Comparison of ENCODE assay signal across 16 cellular contexts in genomic region chr1:33635336-33636012, GRCh38.
DNase-seq lines count a peak whose midpoint lies in the region; ATAC-seq and TF ChIP-seq lines count a peak whose summit lies in the region.
"Had no signal": no experiment of that assay in that cellular context is flagged by ENCODE, and none has a peak within 500 bp of the region (broad histone marks: within the 10 kb centered on the region; RNA-seq: fewer than 3 reads in every experiment).

No MANE protein-coding gene starts in this region.

- H3K27me3 Mint-ChIP-seq in osteocyte (ENCODE audit: unreplicated experiment) = peaks cover 15% of the 10 kb centered on the region

- no peaks in the 10 kb centered on the region for H3K9me3 Mint-ChIP-seq in osteocyte (ENCODE audit: unreplicated experiment)
- H3K9me3 Mint-ChIP-seq: CD14-positive monocyte had no signal

- H3K27me3 ChIP-seq in H7 (ENCODE audit: control insufficient read depth, insufficient read depth, low read length) = peaks cover 12% of the 10 kb centered on the region
- peaks cover 15% of the 10 kb centered on the region for H3K27me3 ChIP-seq in NT2/D1 (ENCODE audit: insufficient read depth, insufficient read length)
- H3K27me3 ChIP-seq: MG63 had no signal

- no peak overlapping the region for H3K27ac Mint-ChIP-seq in osteocyte (ENCODE audit: unreplicated experiment)
- H3K27ac Mint-ChIP-seq: B cell, CD14-positive monocyte had no signal

- H3K4me3 ChIP-seq in H7 (ENCODE audit: insufficient read depth, low read depth, low read length) = no peak overlapping the region
- no peak overlapping the region for H3K4me3 ChIP-seq in NT2/D1 (ENCODE audit: insufficient read length, low read depth)
- H3K4me3 ChIP-seq: K562, MG63, SK-N-MC had no signal

- H3K9me3 ChIP-seq in NT2/D1 (ENCODE audit: insufficient read depth, low read length) = peaks cover 11% of the 10 kb centered on the region; the same call in 1 of the 2 replicates
- H3K9me3 ChIP-seq: MG63 had no signal

- no peak for ATAC-seq in GM21825 (IDR thresholded peaks at IDR 0.05; ENCODE audit: unreplicated experiment)

- no peak for TF ChIP-seq CTCF in osteocyte (IDR thresholded peaks at IDR 0.05)

- no peaks in the 10 kb centered on the region for H3K4me1 Mint-ChIP-seq in osteocyte (ENCODE audit: unreplicated experiment)
- H3K4me1 Mint-ChIP-seq: B cell had no signal

- H3K36me3 ChIP-seq in H7 (replicated peaks; ENCODE audit: control insufficient read depth, insufficient read depth, low read length) (no peaks in the 10 kb centered on the region), NT2/D1 (ENCODE audit: insufficient read depth, insufficient read length, low read length) (no peaks in the 10 kb centered on the region)
- H3K36me3 ChIP-seq: MG63 had no signal

- H3K9ac ChIP-seq in NT2/D1 (ENCODE audit: insufficient read length, low read depth) = no peak overlapping the region

- no peaks in the 10 kb centered on the region for H3K36me3 Mint-ChIP-seq in osteocyte (ENCODE audit: unreplicated experiment)
- H3K36me3 Mint-ChIP-seq: CD14-positive monocyte had no signal

- H3K4me3 Mint-ChIP-seq in osteocyte (ENCODE audit: unreplicated experiment) = no peak overlapping the region
- H3K4me3 Mint-ChIP-seq: B cell had no signal

- H3K4me1 ChIP-seq in NT2/D1 (ENCODE audit: insufficient read depth, insufficient read length) = peaks cover 10% of the 10 kb centered on the region

- peak; percentile 77 for DNase-seq in H7
- DNase-seq in NT2/D1 (ENCODE audit: low read depth, low spot score) = peak; percentile 60
- peak; percentile 41 for DNase-seq in iPS-NIHi11 (ENCODE audit: low spot score)
- peak; percentile 76 for DNase-seq in osteocyte (ENCODE audit: extremely low spot score, unreplicated experiment)
- no peak for DNase-seq in NCI-H1417 (lab: John Stamatoyannopoulos, UW)
- no peak for DNase-seq in NCI-H510A (lab: John Stamatoyannopoulos, UW)
- DNase-seq: NCI-H1417 treated with DMSO at 0.1 percent for 48 hours, NCI-H187, NCI-H526 treated with DMSO at 0.1 percent for 48 hours, SW 1271 had no signal

Comparison
In these comparisons a context has a peak if more than half of its experiments do, and no peak if none do; other contexts are left out.
1. DNase-seq: peak in H7 (single experiment), NT2/D1 (single experiment), iPS-NIHi11 (single experiment) and osteocyte (single experiment); none in NCI-H1417 (0 of 3) and NCI-H510A (single experiment).